ENCODE assay signal across 8 cellular contexts in genomic region chr11:73597956-73598718, GRCh38.
DNase-seq lines count a peak whose midpoint lies in the region; ATAC-seq and FAIRE-seq lines count a peak whose summit lies in the region.

A gene with protein sequence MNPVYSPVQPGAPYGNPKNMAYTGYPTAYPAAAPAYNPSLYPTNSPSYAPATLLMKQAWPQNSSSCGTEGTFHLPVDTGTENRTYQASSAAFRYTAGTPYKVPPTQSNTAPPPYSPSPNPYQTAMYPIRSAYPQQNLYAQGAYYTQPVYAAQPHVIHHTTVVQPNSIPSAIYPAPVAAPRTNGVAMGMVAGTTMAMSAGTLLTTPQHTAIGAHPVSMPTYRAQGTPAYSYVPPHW (minus strand): TSS chr11:73598112. CDS start chr11:73468474, 129,638 bp downstream.

- peak; percentile 41 for FAIRE-seq in islet of Langerhans (lab: Jason Lieb, UNC)

- peak; percentile 90 for ATAC-seq in GM19035 (IDR thresholded peaks at IDR 0.05; ENCODE audit: unreplicated experiment)
- peak; percentile 90 for ATAC-seq in HG03354 (IDR thresholded peaks at IDR 0.05; ENCODE audit: poor library complexity, severe bottlenecking, unreplicated experiment)
- ATAC-seq in activated CD4-positive, CD25-positive, alpha-beta regulatory T cell treated with anti-CD3 and anti-CD28 coated beads, Interleukin-2, amount 50 U/mL, for 24 hours, result peak; percentile 94 to 95

- peak; percentile 91 to 92 for DNase-seq in AML-193 (lab: John Stamatoyannopoulos, UW)
- DNase-seq in NCI-H446 treated with DMSO at 0.1 percent for 48 hours (lab: John Stamatoyannopoulos, UW), result peak; percentile 96
- DNase-seq in cerebellar cortex (ENCODE audit: low spot score), result peak; percentile 99
- peak; percentile 91 for DNase-seq in stimulated activated CD4-positive, alpha-beta T cell treated with anti-CD3 and anti-CD28 coated beads, Interleukin-12 subunit alpha, Interleukin-12 subunit beta, amount 100 ng/mL, for 4 hours

Comparison
In these comparisons a context has a peak if more than half of its experiments do, and no peak if none do; other contexts are left out.
1. Peak in every context shown above with its lines: DNase-seq and ATAC-seq.